In the genomic region with DNA sequence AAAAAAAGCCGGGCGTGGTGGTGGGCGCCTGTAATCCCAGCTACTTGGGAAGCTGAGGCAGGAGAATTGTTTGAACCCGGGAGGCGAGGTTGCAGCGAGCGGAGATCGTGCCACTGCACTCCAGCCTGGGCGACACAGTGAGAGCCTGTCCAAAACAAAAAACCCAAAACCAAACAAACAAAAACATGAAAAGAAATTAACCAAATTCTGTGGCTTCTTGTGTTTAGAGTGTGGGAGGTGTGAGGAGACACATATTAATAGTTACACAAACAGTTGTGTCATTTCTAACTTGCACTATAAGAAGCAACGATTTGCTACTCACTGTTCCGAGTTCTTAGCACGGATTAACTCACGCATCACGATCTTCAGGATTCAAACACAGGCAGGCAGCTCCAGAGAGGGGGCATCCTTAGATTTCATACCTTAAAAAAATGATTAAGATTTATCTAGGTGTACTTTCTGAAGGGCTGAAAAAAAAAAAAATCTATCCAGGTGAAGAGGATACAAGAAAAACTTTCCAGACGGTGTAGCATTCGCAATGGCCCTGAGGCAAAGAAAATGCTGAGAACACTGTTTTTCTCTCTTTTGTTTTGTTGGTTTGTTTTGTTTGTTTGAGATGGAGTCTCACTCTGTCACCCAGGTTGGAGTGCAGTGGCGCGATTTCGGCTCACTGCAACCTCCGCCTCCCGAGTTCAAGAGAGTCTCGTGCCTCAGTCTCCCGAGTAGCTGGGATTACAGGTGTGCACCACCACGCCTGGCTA, we compare ENCODE assay signal across 1 cellular context.
TF ChIP-seq lines count a peak whose summit lies in the region.

No MANE protein-coding gene starts in this region.

TF ChIP-seq in GM12878, 131 proteins besides CTCF, POLR2A, EP300 and RAD21 (continued from another document):
- no peak for TF ChIP-seq USF2 (IDR thresholded peaks at IDR 0.05; ENCODE audit: borderline replicate concordance, low read depth, low read length)
- TF ChIP-seq JUND (IDR thresholded peaks at IDR 0.05; ENCODE audit: low read depth, low read length), result no peak
- no peak for TF ChIP-seq E4F1 (IDR thresholded peaks at IDR 0.05; ENCODE audit: borderline replicate concordance, partially characterized antibody)
- TF ChIP-seq, protein P1, sequence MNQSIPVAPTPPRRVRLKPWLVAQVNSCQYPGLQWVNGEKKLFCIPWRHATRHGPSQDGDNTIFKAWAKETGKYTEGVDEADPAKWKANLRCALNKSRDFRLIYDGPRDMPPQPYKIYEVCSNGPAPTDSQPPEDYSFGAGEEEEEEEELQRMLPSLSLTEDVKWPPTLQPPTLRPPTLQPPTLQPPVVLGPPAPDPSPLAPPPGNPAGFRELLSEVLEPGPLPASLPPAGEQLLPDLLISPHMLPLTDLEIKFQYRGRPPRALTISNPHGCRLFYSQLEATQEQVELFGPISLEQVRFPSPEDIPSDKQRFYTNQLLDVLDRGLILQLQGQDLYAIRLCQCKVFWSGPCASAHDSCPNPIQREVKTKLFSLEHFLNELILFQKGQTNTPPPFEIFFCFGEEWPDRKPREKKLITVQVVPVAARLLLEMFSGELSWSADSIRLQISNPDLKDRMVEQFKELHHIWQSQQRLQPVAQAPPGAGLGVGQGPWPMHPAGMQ (IDR thresholded peaks at IDR 0.05; ENCODE audit: borderline replicate concordance), result no peak
- TF ChIP-seq ESRRA (IDR thresholded peaks at IDR 0.05; ENCODE audit: low read length), result no peak
- peak; percentile 16; the same call in 1 of the 2 replicates for TF ChIP-seq POLR2AphosphoS5 (IDR thresholded peaks at IDR 0.05; ENCODE audit: low read length)
- no peak for TF ChIP-seq ZNF687 (IDR thresholded peaks at IDR 0.05)
- no peak for TF ChIP-seq LARP7 (IDR thresholded peaks at IDR 0.05)
- TF ChIP-seq BCL11A (IDR thresholded peaks at IDR 0.05; ENCODE audit: low read depth, low read length), result no peak
- TF ChIP-seq RELA (IDR thresholded peaks at IDR 0.05; ENCODE audit: borderline replicate concordance, partially characterized antibody), result no peak
- TF ChIP-seq, protein P2, sequence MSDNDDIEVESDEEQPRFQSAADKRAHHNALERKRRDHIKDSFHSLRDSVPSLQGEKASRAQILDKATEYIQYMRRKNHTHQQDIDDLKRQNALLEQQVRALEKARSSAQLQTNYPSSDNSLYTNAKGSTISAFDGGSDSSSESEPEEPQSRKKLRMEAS (IDR thresholded peaks at IDR 0.05; ENCODE audit: low read depth, low read length), result no peak
- peak in 1 of 2 experiments; percentile 14; a peak in 2 of 4 replicates for TF ChIP-seq BHLHE40 (IDR thresholded peaks at IDR 0.05; ENCODE audit: borderline replicate concordance in 1 of 2, low read depth in 2 of 2, low read length in 1 of 2)
- TF ChIP-seq CBFB (IDR thresholded peaks at IDR 0.05; ENCODE audit: low read depth), result peak; percentile 49; the same call in 1 of the 2 replicates
- peak; percentile 91 for TF ChIP-seq RUNX3 (IDR thresholded peaks at IDR 0.05; ENCODE audit: low read length)
- TF ChIP-seq IKZF1 (conservative IDR thresholded peaks at IDR 0.05), result no peak
- TF ChIP-seq RFX5 (IDR thresholded peaks at IDR 0.05; ENCODE audit: low read depth, low read length), result no peak
- no peak for TF ChIP-seq GABPA (IDR thresholded peaks at IDR 0.05; ENCODE audit: low read depth)
